9 cellular contexts compared by ENCODE assay signal in the genomic region with DNA sequence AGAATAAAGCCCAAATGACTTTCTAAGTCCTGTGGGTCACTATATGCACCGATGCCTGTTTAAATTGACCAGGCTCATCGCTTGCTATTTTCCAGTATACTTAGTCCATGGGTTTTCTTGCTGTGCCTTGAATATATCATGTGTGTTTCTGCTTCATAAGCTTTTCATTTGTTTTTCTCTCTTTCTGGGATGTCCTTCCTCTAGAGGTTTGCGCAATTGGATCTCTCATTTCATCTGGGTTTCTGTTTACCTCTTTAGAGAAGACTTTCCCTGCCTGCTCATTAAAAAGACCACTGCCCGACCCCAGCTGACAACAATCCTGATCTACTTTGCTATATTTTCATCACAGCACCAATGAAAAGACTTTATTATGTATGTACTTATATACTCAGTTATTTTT.
"Had no signal": no experiment of that assay in that cellular context is flagged by ENCODE, and none has a peak within 500 bp of the region (broad histone marks: within the 10 kb centered on the region; RNA-seq: fewer than 3 reads in every experiment).

No MANE protein-coding gene starts in this region.

- H3K4me2 ChIP-seq: GM23338 had no signal

- H3K27ac ChIP-seq: HL-60 had no signal

- H3K9me3 ChIP-seq: HAP-1 had no signal

- H3K4me1 ChIP-seq: HAP-1 had no signal

- H3K4me3 ChIP-seq: GM23338, HAP-1, K562 had no signal

- H3K4me1 Mint-ChIP-seq: GM23338 had no signal

- H3K9me3 Mint-ChIP-seq: GM23338 had no signal

- H3K4me3 Mint-ChIP-seq: GM23338, HFFc6 had no signal

- H3K27ac Mint-ChIP-seq: GM23338, HFFc6 had no signal

- ATAC-seq: GM23338, HCT116, K562 had no signal

- FAIRE-seq: H1, K562 had no signal

- H3K36me3 ChIP-seq: HAP-1 had no signal

- H2AFZ ChIP-seq: GM23338 had no signal

- DNase-seq: H7, HFFc6, IMR-90 had no signal
